In the genomic region with DNA sequence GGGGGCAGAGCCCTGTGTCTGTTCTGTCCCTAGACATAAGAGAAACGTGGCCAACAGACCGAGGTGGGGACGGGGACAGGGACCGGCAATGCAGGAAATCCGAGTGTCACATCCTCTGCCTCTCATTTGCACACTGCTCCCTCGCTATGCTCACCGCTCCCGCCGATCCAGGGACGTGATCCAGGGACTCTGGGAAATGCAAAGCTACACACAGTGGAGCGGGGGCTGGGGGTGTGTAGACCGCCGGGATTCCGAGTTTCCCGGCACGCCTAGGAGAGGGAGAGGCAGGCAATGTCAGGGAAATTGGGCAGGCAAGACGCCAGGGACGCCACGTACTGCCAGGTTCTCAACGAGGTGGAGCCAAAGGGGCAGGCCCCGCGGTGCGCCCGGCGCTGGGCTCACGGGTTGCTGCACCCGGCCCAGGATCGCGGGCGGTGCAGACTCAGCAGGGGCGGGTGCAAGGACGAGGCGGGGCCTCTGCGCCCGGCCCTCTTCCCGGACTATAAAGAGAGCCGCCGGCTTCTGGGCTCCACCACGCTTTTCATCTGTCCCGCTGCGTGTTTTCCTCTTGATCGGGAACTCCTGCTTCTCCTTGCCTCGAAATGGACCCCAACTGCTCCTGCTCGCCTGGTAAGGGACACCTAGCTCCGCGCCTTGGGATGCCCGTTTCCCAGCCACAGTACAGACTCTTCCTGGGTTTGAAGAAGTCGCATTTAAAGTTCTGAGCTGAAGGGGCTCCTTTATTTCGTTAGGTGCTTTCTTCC, we compare ENCODE assay signal across 8 cellular contexts. TPM values are rescaled to one million over a fixed set of nuclear protein-coding genes. Genes with fewer than 3 reads are reported as not detected.
DNase-seq lines count a peak whose midpoint lies in the region; ATAC-seq, FAIRE-seq and TF ChIP-seq lines count a peak whose summit lies in the region.

MT1X (plus strand) TSS at position 532 of the 764 bp plus-strand sequence; CDS start at position 603, 71 bp downstream.

- intact Hi-C loops in adrenal gland (cut with DNase I), result no loop called here
- intact Hi-C loops in left cardiac atrium (cut with DNase I), result loop anchor here in 1 of 2 donors (2.0 to 5.0 kb wide), 2 partner anchors 71 to 80 kb away; no protein-coding TSS in a partner anchor
- intact Hi-C loops in prostate gland (cut with DNase I), result loop anchor here (5.0 kb wide), 1 partner anchor 75 kb away; the partner anchor contains the start of gene MT2A

- FAIRE-seq in GM12892 (lab: Jason Lieb, UNC), result peak; percentile 85

- DNase-seq in GM12892 (ENCODE audit: insufficient read length) (peak; percentile 84), NCI-H1417 treated with DMSO at 0.1 percent for 48 hours (lab: John Stamatoyannopoulos, UW) (peak; percentile 4), T-helper 1 cell (peak; percentile 66 to 91 (median 78)), adrenal gland (peak; percentile 94 to 97 (median 96)), left cardiac atrium (peak; percentile 96), prostate gland (ENCODE audit: low spot score) (peak; percentile 96)

- H3K36me3 ChIP-seq in adrenal gland (replicated peaks in 1 of 2), result no peaks in the 10 kb centered on the region
- H3K36me3 ChIP-seq in prostate gland, result no peaks in the 10 kb centered on the region
- no peaks in the 10 kb centered on the region for H3K36me3 ChIP-seq in urinary bladder (ENCODE audit: insufficient read depth)

- ATAC-seq in HG02763 (IDR thresholded peaks at IDR 0.05; ENCODE audit: unreplicated experiment) (peak; percentile 97), left cardiac atrium (peak; percentile 97 to 99)

- H3K4me1 ChIP-seq in adrenal gland (replicated peaks in 1 of 2) (peaks cover 23 to 26% of the 10 kb centered on the region in 2 donors), prostate gland (replicated peaks) (no peaks in the 10 kb centered on the region), urinary bladder (ENCODE audit: insufficient read depth) (no peaks in the 10 kb centered on the region)

- H3K9me3 ChIP-seq in adrenal gland (replicated peaks in 1 of 3) (no peaks in the 10 kb centered on the region), prostate gland (no peaks in the 10 kb centered on the region)

- 1% methylated on average over 31 to 49 of the region's 49 CpGs for WGBS in adrenal gland, 4 donors
- WGBS in prostate gland, result under 1% methylated on average over 37 of the region's 49 CpGs
- WGBS in urinary bladder, result 1% methylated on average over 49 of the region's 49 CpGs

- H3K4me3 ChIP-seq in adrenal gland (peak within 1 kb of the TSS in 3 of 4 donors; percentile 14 to 66 (median 36)), prostate gland (peak within 1 kb of the TSS; percentile 46 to 47), urinary bladder (ENCODE audit: low read depth, low read length) (peak within 1 kb of the TSS; percentile 50)

- no peaks in the 10 kb centered on the region for H3K27me3 ChIP-seq in adrenal gland
- no peaks in the 10 kb centered on the region for H3K27me3 ChIP-seq in prostate gland (replicated peaks; ENCODE audit: insufficient read depth)

- TF ChIP-seq CTCF in adrenal gland (IDR thresholded peaks at IDR 0.05) (no peak), prostate gland (IDR thresholded peaks at IDR 0.05) (no peak)

- peak within 1 kb of the TSS; percentile 52 to 89 (median 75) for H3K27ac ChIP-seq in adrenal gland
- peak within 1 kb of the TSS; percentile 62 to 76 for H3K27ac ChIP-seq in prostate gland
- H3K27ac ChIP-seq in urinary bladder (ENCODE audit: low read depth), result peak within 1 kb of the TSS; percentile 11

- TF ChIP-seq POLR2A in GM12892 (IDR thresholded peaks at IDR 0.05; ENCODE audit: low read depth, low read length) (peak; percentile 92), adrenal gland (IDR thresholded peaks at IDR 0.05) (peak; percentile 97 to 98), prostate gland (IDR thresholded peaks at IDR 0.05) (peak; percentile 90)

RNA-seq across cellular contexts. Expression of gene MT1X, which starts in this region (rescaled TPM):
- polyA plus RNA-seq in GM12892 (2012; ENCODE audit: missing spikeins), result 18.5 TPM
- total RNA-seq in adrenal gland (100 to 1,000 TPM in 4 of 8 donors, 10 to 100 TPM in 4; 44.7 to 373 (median 119) TPM), left cardiac atrium (100 to 1,000 TPM; 104 to 336 TPM), prostate gland (100 to 1,000 TPM; 268 to 697 TPM), urinary bladder (10.8 TPM)
- polyA plus RNA-seq in adrenal gland (100 to 1,000 TPM in 2 of 3 donors, 10 to 100 TPM in 1; 65.3 to 438 (median 108) TPM), urinary bladder (1,604 TPM)

Comparison
In these comparisons a context has a peak if more than half of its experiments do, and no peak if none do; other contexts are left out.
1. Peak in every context shown above with its lines: DNase-seq, ATAC-seq, H3K4me3 ChIP-seq and H3K27ac ChIP-seq.
2. DNase-seq: peak in every context shown above with its lines; median percentile 96 in adrenal gland; 96 in left cardiac atrium; 96 in prostate gland; 84 in GM12892; 78 in T-helper 1 cell; 4 in NCI-H1417 treated with DMSO at 0.1 percent for 48 hours.
3. H3K27ac ChIP-seq: peak in every context shown above with its lines; median percentile 75 in adrenal gland; 69 in prostate gland; 11 in urinary bladder.